ENCODE assay signal across 7 cellular contexts in the genomic region with DNA sequence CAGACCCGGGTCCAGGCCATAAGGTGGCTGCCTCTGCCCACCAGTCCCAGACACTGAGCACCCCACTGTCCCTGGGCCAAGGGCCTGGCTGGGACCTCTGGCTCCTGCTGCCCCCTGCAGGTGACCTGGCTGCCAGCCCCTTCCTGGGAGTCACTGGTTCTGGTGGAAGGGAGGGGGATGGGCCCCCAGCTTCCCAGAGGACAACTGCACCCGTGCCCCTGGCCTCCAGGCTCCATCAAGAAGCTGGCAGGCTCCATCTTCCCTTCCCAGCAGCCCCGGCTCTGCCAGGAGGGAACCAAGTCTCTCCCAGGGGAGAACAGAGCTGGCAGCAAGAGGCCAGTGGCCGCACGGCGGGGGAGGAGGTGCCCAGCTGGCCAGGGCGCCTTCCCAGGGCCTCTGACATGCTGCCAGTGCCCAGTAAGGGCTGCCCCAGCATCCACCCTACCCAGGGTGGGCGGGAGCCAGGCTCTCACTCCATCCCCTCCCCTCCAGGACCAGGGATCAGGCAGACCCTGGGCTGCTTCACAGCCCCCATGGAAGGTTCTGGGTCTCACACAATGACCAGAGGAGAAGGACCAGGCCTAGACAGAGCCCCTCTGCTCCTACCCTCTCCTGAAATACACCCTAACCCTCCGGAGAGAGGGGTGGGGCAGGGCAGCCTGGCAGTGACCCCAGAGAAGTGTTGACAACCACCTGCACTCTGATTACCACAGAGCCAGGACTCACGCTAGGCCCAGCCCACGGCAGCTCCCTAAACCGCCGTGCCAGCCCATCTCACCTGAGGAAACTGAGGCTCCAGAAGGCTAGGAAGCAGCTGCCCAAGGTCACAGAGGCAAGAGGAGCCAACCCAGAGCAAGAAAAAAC. TPM values are rescaled to one million over a fixed set of nuclear protein-coding genes. Genes with fewer than 3 reads are reported as not detected.
DNase-seq lines count a peak whose midpoint lies in the region; ATAC-seq and TF ChIP-seq lines count a peak whose summit lies in the region.

No MANE protein-coding gene starts in this region.

- POLR2A ChIA-PET in activated CD4-positive, alpha-beta memory T cell treated with anti-CD3 and anti-CD28 coated beads for 36 hours (lab: Charles Lee), result interaction anchor here (0.5 to 1.1 kb wide), 2 partner anchors 21 to 369 kb away, joined by 3 to 6 read pairs; no protein-coding TSS in a partner anchor

- no peaks in the 10 kb centered on the region for H3K9me3 ChIP-seq in sigmoid colon

- TF ChIP-seq CTCF in GM23338 (conservative IDR thresholded peaks at IDR 0.05; ENCODE audit: low read depth in 2 of 2) (peak; percentile 62 to 83), sigmoid colon (IDR thresholded peaks at IDR 0.05) (peak in 1 of 4 experiments; percentile 21)

- H3K9me3 Mint-ChIP-seq in GM23338, result no peaks in the 10 kb centered on the region
- H3K9me3 Mint-ChIP-seq in activated CD4-positive, alpha-beta memory T cell treated with anti-CD3 and anti-CD28 coated beads for 36 hours, result no peaks in the 10 kb centered on the region

- no peak overlapping the region for H3K27ac Mint-ChIP-seq in GM23338
- H3K27ac Mint-ChIP-seq in activated CD4-positive, alpha-beta memory T cell treated with anti-CD3 and anti-CD28 coated beads for 36 hours, result no peak overlapping the region

- no peaks in the 10 kb centered on the region for H3K9me2 ChIP-seq in GM23338 (ENCODE audit: insufficient read depth)

- WGBS in sigmoid colon, 2 donors, result 43 to 80% methylated on average over 13 of the region's 13 CpGs

- TF ChIP-seq EP300 in sigmoid colon (IDR thresholded peaks at IDR 0.05), result no peak

- CTCF ChIA-PET in activated CD4-positive, alpha-beta memory T cell treated with anti-CD3 and anti-CD28 coated beads for 36 hours (lab: Charles Lee), result interaction anchor here (0.8 to 1.2 kb wide), 3 partner anchors 34 to 325 kb away, joined by 3 to 4 read pairs (median 3); no protein-coding TSS in a partner anchor

- H3K4me3 ChIP-seq in GM23338, result no peak overlapping the region
- H3K4me3 ChIP-seq in sigmoid colon, result no peak overlapping the region

- TF ChIP-seq POLR2A in sigmoid colon (IDR thresholded peaks at IDR 0.05), result no peak

- H3F3A ChIP-seq in GM23338 (replicated peaks; ENCODE audit: low read depth), result peaks cover 19% of the 10 kb centered on the region; the same call in 1 of the 2 replicates

- H3K4me2 ChIP-seq in GM23338, result no peak overlapping the region

- H3K4me1 ChIP-seq in GM23338 (ENCODE audit: insufficient read depth) (peaks cover 32% of the 10 kb centered on the region), sigmoid colon (peaks cover 0 to 71% (median 55%) of the 10 kb centered on the region in 4 donors)

- H4K20me1 ChIP-seq in GM23338 (replicated peaks; ENCODE audit: insufficient read depth), result peaks cover 10% of the 10 kb centered on the region

- H3K4me3 Mint-ChIP-seq in GM23338, result no peak overlapping the region
- H3K4me3 Mint-ChIP-seq in activated CD4-positive, alpha-beta memory T cell treated with anti-CD3 and anti-CD28 coated beads for 36 hours, result no peak overlapping the region

- peaks cover 58% of the 10 kb centered on the region for H3K79me2 ChIP-seq in GM23338 (replicated peaks; ENCODE audit: insufficient read depth)

- H2AFZ ChIP-seq in GM23338, result no peak overlapping the region

- H3K27me3 ChIP-seq in GM23338 (ENCODE audit: insufficient read depth) (peaks cover 22% of the 10 kb centered on the region; the same call in 1 of the 2 replicates), sigmoid colon (no peaks in the 10 kb centered on the region)

- DNase-seq in GM23338 (ENCODE audit: low spot score) (peak; percentile 79), Right ventricle myocardium inferior (ENCODE audit: missing footprints) (peak; percentile 87), sigmoid colon (peak; percentile 74), NCI-H187 (lab: John Stamatoyannopoulos, UW) (no peak)
- peak; percentile 31 for DNase-seq in activated CD4-positive, alpha-beta memory T cell treated with anti-CD3 and anti-CD28 coated beads for 36 hours

- H3K27me3 Mint-ChIP-seq in GM23338 (ENCODE audit: insufficient read depth, low read depth, poor library complexity), result peaks cover 26% of the 10 kb centered on the region
- H3K27me3 Mint-ChIP-seq in activated CD4-positive, alpha-beta memory T cell treated with anti-CD3 and anti-CD28 coated beads for 36 hours, result no peaks in the 10 kb centered on the region

- H3K36me3 ChIP-seq in GM23338 (ENCODE audit: insufficient read depth) (no peaks in the 10 kb centered on the region), sigmoid colon (peaks cover 5 to 14% (median 7%) of the 10 kb centered on the region in 4 donors)

- intact Hi-C loops in activated CD4-positive, alpha-beta memory T cell treated with anti-CD3 and anti-CD28 coated beads for 36 hours (cut with micrococcal nuclease), result no loop called here
- intact Hi-C loops in Right ventricle myocardium inferior (cut with DNase I), result loop anchor here (1.0 to 5.0 kb wide), 3 partner anchors 21 to 291 kb away; no protein-coding TSS in a partner anchor
- intact Hi-C loops in sigmoid colon (cut with DNase I), result loop anchor here (5.0 kb wide), 1 partner anchor 286 kb away; no protein-coding TSS in a partner anchor

- no peak overlapping the region for H3K27ac ChIP-seq in GM23338 (ENCODE audit: low read depth)
- peak overlapping the region; percentile 20 to 92 (median 84) for H3K27ac ChIP-seq in sigmoid colon

- ATAC-seq in GM23338, result peak; percentile 37
- peak; percentile 59 for ATAC-seq in Right ventricle myocardium inferior
- no peak for ATAC-seq in HG02884 (IDR thresholded peaks at IDR 0.05; ENCODE audit: unreplicated experiment)
- ATAC-seq in HG02852 (IDR thresholded peaks at IDR 0.05; ENCODE audit: unreplicated experiment), result no peak

- peaks cover 50% of the 10 kb centered on the region for H3K4me1 Mint-ChIP-seq in GM23338
- H3K4me1 Mint-ChIP-seq in activated CD4-positive, alpha-beta memory T cell treated with anti-CD3 and anti-CD28 coated beads for 36 hours (ENCODE audit: low read depth), result peaks cover 38% of the 10 kb centered on the region

- H3K36me3 Mint-ChIP-seq in GM23338 (ENCODE audit: low read depth), result peaks cover 6% of the 10 kb centered on the region
- peaks cover 12% of the 10 kb centered on the region for H3K36me3 Mint-ChIP-seq in activated CD4-positive, alpha-beta memory T cell treated with anti-CD3 and anti-CD28 coated beads for 36 hours

TF ChIP-seq in GM23338, 12 proteins besides CTCF, POLR2A, EP300 and RAD21 (continues in another document):
- TF ChIP-seq JUNB (IDR thresholded peaks at IDR 0.05; ENCODE audit: unreplicated experiment), result no peak
- no peak for TF ChIP-seq ZNF114 (CRISPR knock-in tag; IDR thresholded peaks at IDR 0.05)

RNA-seq across cellular contexts. Expression of gene CLUH, which starts 3.6 kb away (rescaled TPM):
- 86.1 and 90.0 TPM in 2 replicates for total RNA-seq in GM23338 (2014; rRNA removed; shearing (Covaris generic))
- polyA plus RNA-seq in GM23338 (2016; fragmentation: Nextera tagmentation; extraction: Ambion mirVana) (23.5 and 24.2 TPM in 2 replicates), sigmoid colon (100 to 1,000 TPM in 1 of 3 donors, 10 to 100 TPM in 2; 20.4 to 119 (median 27.0) TPM)
- total RNA-seq in activated CD4-positive, alpha-beta memory T cell treated with anti-CD3 and anti-CD28 coated beads for 36 hours, result 10 to 100 TPM; 78.4 to 80.4 TPM
- total RNA-seq in Right ventricle myocardium inferior (180 TPM), sigmoid colon (10 to 100 TPM; 26.3 to 70.9 (median 39.3) TPM)

RNA-seq across cellular contexts. Expression of gene CCDC92B, which starts 41.5 kb away (rescaled TPM):
- 8.4 and 9.1 TPM in 2 replicates for total RNA-seq in GM23338 (2014; rRNA removed; shearing (Covaris generic))
- 4.8 and 5.7 TPM in 2 replicates for polyA plus RNA-seq in GM23338 (2016; fragmentation: Nextera tagmentation; extraction: Ambion mirVana)
- total RNA-seq in activated CD4-positive, alpha-beta memory T cell treated with anti-CD3 and anti-CD28 coated beads for 36 hours, result under 1 TPM in 1 of 2 experiments, not detected in 1; 0.10 TPM
- 0.16 TPM for total RNA-seq in Right ventricle myocardium inferior
- total RNA-seq in sigmoid colon, result under 1 TPM in 1 of 4 donors, not detected in 3; 0.14 TPM
- polyA plus RNA-seq in sigmoid colon, result under 1 TPM; under 0.01 to 0.77 (median 0.23) TPM

Comparison
In these comparisons a context has a peak if more than half of its experiments do, and no peak if none do; other contexts are left out.
1. ATAC-seq: peak in GM23338 (single experiment) and Right ventricle myocardium inferior (single experiment); none in HG02884 (single experiment) and HG02852 (single experiment).
2. DNase-seq: peak in GM23338 (single experiment), activated CD4-positive, alpha-beta memory T cell treated with anti-CD3 and anti-CD28 coated beads for 36 hours (single experiment), Right ventricle myocardium inferior (single experiment) and sigmoid colon (single experiment); none in NCI-H187 (0 of 2).